ENCODE assay signal across 8 cellular contexts in the genomic region with DNA sequence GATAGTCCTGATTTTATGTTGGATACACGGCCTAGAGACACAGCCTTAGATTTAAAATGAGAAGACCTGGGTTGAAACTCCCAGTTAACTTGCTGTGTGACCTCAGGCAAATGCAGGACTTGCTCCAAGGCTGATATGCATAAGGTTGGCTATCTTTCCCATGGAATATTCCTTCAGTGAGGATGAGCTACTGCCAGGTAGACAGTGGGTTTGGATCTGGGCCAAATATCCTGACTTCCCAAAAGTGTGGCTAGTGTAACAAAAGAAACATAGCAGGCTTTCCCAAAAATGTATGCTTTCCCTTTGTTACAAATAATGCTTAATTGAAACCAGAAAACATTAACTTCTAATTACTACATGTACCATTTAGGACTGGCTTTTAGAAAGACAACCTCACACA. TPM values are rescaled to one million over a fixed set of nuclear protein-coding genes. Genes with fewer than 3 reads are reported as not detected.
DNase-seq lines count a peak whose midpoint lies in the region; ATAC-seq, FAIRE-seq and TF ChIP-seq lines count a peak whose summit lies in the region.

No MANE protein-coding gene starts in this region.

- ATAC-seq in heart right ventricle: no peak
- ATAC-seq in left ventricle myocardium superior: no peak
- ATAC-seq in K562: no peak
- peak; percentile 2 for ATAC-seq in mucosa of descending colon
- ATAC-seq in upper lobe of right lung: no peak
- ATAC-seq in GM21825 (IDR thresholded peaks at IDR 0.05; ENCODE audit: unreplicated experiment): no peak

- DNase-seq in heart right ventricle (no peak), left ventricle myocardium superior (no peak), K562 (ENCODE audit: extremely low read depth in 1 of 4, low spot score in 3 of 4) (no peak), mucosa of descending colon (no peak), upper lobe of right lung (no peak), HEK293T (ENCODE audit: extremely low spot score) (no peak), LoVo (ENCODE audit: low spot score) (no peak)

- TF ChIP-seq CTCF in heart right ventricle (IDR thresholded peaks at IDR 0.05) (no peak), K562 (IDR thresholded peaks at IDR 0.05 in 2 of 3, conservative IDR thresholded peaks at IDR 0.05 in 1 of 3; ENCODE audit: insufficient read depth in 2 of 3, low read depth in 1 of 3, low read length in 3 of 3) (no peak), mucosa of descending colon (IDR thresholded peaks at IDR 0.05) (no peak), upper lobe of right lung (IDR thresholded peaks at IDR 0.05) (no peak)

- peak overlapping the region in 1 of 2 experiments; percentile 69; a peak in 1 of 4 replicates for H3K9ac ChIP-seq in K562 (ENCODE audit: insufficient read depth in 1 of 2, low read depth in 2 of 2, low read length in 2 of 2)

- H4K20me1 ChIP-seq in K562 (replicated peaks; ENCODE audit: control insufficient read depth, insufficient read depth, low read length): no peaks in the 10 kb centered on the region

- peaks cover 40% of the 10 kb centered on the region for H3K79me2 ChIP-seq in K562 (ENCODE audit: control insufficient read depth, insufficient read depth, low read length)

- no peaks in the 10 kb centered on the region for H3K9me1 ChIP-seq in K562 (ENCODE audit: control insufficient read depth, insufficient read depth, low read length)

- POLR2A ChIA-PET in K562 (lab: Yijun Ruan, JAX) (interaction anchor here (1.8 kb wide), 1 partner anchor 10 kb away, joined by 8 read pairs; no protein-coding TSS in a partner anchor), HEK293T (lab: Yijun Ruan, JAX) (interaction anchor here (1.3 to 2.9 kb wide), 3 partner anchors 40 to 63 kb away, joined by 5 to 11 read pairs (median 5); a partner anchor contains a TSS)

- H3K9me3 ChIP-seq in heart right ventricle (no peaks in the 10 kb centered on the region), K562 (replicated peaks; ENCODE audit: control insufficient read depth, insufficient read depth, low read depth, low read length) (no peaks in the 10 kb centered on the region), mucosa of descending colon (no peaks in the 10 kb centered on the region), upper lobe of right lung (no peaks in the 10 kb centered on the region)

- BruUV-seq in K562 (replicated peaks; lab: Mats Ljungman, UMichigan): no TSS peak

- no peak for TF ChIP-seq RAD21 in K562 (CRISPR knock-in tag; conservative IDR thresholded peaks at IDR 0.05 in 1 of 2, IDR thresholded peaks at IDR 0.05 in 1 of 2)

- H3K4me2 ChIP-seq in K562 (ENCODE audit: insufficient read depth, low read length): peak overlapping the region; percentile 79

- CTCF ChIA-PET in K562 (lab: Yijun Ruan, JAX; ENCODE audit: low intra/inter-chr PET ratio): no interaction called here
- CTCF ChIA-PET in HEK293T (lab: Yijun Ruan, JAX): no interaction called here

- TF ChIP-seq POLR2A in K562 (conservative IDR thresholded peaks at IDR 0.05): no peak

- WGBS in heart right ventricle, 2 donors: 39 to 40% methylated on average over 1 of the region's 1 CpG
- WGBS in K562 (ENCODE audit: insufficient coverage, low coverage, missing lambda C conversion rate): 31% methylated on average over 1 of the region's 1 CpG

- H3K36me3 ChIP-seq in heart right ventricle: peaks cover 0 to 10% (median 0%) of the 10 kb centered on the region in 9 donors
- peaks cover 12% of the 10 kb centered on the region for H3K36me3 ChIP-seq in K562 (ENCODE audit: control insufficient read depth, insufficient read depth, low read length)
- no peaks in the 10 kb centered on the region for H3K36me3 ChIP-seq in mucosa of descending colon (ENCODE audit: low read depth)
- peaks cover 6% of the 10 kb centered on the region for H3K36me3 ChIP-seq in upper lobe of right lung

- H3K4me1 ChIP-seq in heart right ventricle: peaks cover 4 to 40% (median 30%) of the 10 kb centered on the region in 9 donors
- H3K4me1 ChIP-seq in K562 (replicated peaks in 1 of 2; ENCODE audit: control insufficient read depth in 2 of 2, insufficient read depth in 2 of 2, low read length in 2 of 2): peaks cover 16 to 21% of the 10 kb centered on the region in 2 experiments; a peak in 4 of 5 replicates
- peaks cover 10% of the 10 kb centered on the region for H3K4me1 ChIP-seq in mucosa of descending colon (ENCODE audit: low read depth)
- peaks cover 25% of the 10 kb centered on the region for H3K4me1 ChIP-seq in upper lobe of right lung

- peak overlapping the region; percentile 96 for H2AFZ ChIP-seq in K562 (ENCODE audit: low read depth, low read length)

- H3K4me3 ChIP-seq in heart right ventricle: peak overlapping the region in 6 of 10 donors; percentile 72 to 93 (median 78)
- no peak overlapping the region for H3K4me3 ChIP-seq in K562
- no peak overlapping the region for H3K4me3 ChIP-seq in mucosa of descending colon
- peak overlapping the region; percentile 86 for H3K4me3 ChIP-seq in upper lobe of right lung

- intact Hi-C loops in heart right ventricle (cut with DNase I) (no loop called here), left ventricle myocardium superior (cut with micrococcal nuclease) (loop anchor here (10.0 kb wide), 1 partner anchor 63 kb away; a partner anchor contains a TSS), K562 (cut with micrococcal nuclease) (loop anchor here (10.0 kb wide), 1 partner anchor 357 kb away; a partner anchor contains a TSS), mucosa of descending colon (cut with DNase I, micrococcal nuclease) (no loop called here), upper lobe of right lung (cut with DNase I) (no loop called here)

- in situ Hi-C loops in K562 (cut with MboI): no loop called here

- TF ChIP-seq EP300 in K562 (IDR thresholded peaks at IDR 0.05; ENCODE audit: low read length): no peak

- H3K27ac ChIP-seq in heart right ventricle: peak overlapping the region; percentile 79 to 96 (median 92)
- no peak overlapping the region; the same call in 2 of the 3 replicates for H3K27ac ChIP-seq in K562 (ENCODE audit: extremely low read depth, low read depth, low read length)
- H3K27ac ChIP-seq in upper lobe of right lung: peak overlapping the region; percentile 94

- FAIRE-seq in K562 (lab: Jason Lieb, UNC): no peak

- H3K27me3 ChIP-seq in heart right ventricle: peaks cover 0 to 8% (median 0%) of the 10 kb centered on the region in 7 donors
- H3K27me3 ChIP-seq in K562 (ENCODE audit: control insufficient read depth in 2 of 2, insufficient read depth in 2 of 2, low read length in 2 of 2): no peaks in the 10 kb centered on the region
- H3K27me3 ChIP-seq in upper lobe of right lung: no peaks in the 10 kb centered on the region

TF ChIP-seq in K562, 482 proteins besides CTCF, POLR2A, EP300 and RAD21 (continues in another document):
- TF ChIP-seq NFIC (IDR thresholded peaks at IDR 0.05): peak; percentile 86
- no peak for TF ChIP-seq NFIX (CRISPR knock-in tag; IDR thresholded peaks at IDR 0.05; ENCODE audit: low read depth)
- no peak for TF ChIP-seq PHTF2 (CRISPR knock-in tag; IDR thresholded peaks at IDR 0.05)
- TF ChIP-seq, protein P1, sequence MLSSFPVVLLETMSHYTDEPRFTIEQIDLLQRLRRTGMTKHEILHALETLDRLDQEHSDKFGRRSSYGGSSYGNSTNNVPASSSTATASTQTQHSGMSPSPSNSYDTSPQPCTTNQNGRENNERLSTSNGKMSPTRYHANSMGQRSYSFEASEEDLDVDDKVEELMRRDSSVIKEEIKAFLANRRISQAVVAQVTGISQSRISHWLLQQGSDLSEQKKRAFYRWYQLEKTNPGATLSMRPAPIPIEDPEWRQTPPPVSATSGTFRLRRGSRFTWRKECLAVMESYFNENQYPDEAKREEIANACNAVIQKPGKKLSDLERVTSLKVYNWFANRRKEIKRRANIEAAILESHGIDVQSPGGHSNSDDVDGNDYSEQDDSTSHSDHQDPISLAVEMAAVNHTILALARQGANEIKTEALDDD (IDR thresholded peaks at IDR 0.05): 0 out of 2 replicates have a peak, but pooled peaks have one; percentile 7
- TF ChIP-seq ELF4 (CRISPR knock-in tag; IDR thresholded peaks at IDR 0.05): no peak

TF ChIP-seq in HEK293T, 16 proteins besides CTCF, POLR2A, EP300 and RAD21:
- no peak for TF ChIP-seq CTBP1 (IDR thresholded peaks at IDR 0.05; ENCODE audit: borderline replicate concordance)
- no peak for TF ChIP-seq SUZ12 (IDR thresholded peaks at IDR 0.05)
- TF ChIP-seq HDGF (IDR thresholded peaks at IDR 0.05; ENCODE audit: borderline replicate concordance): no peak

RNA-seq across cellular contexts. Expression of a gene that starts 0.7 kb away (rescaled TPM):
- total RNA-seq in heart right ventricle: 10 to 100 TPM in 3 of 10 donors, 1 to 10 TPM in 7; 7.9 to 13.7 (median 9.3) TPM
- 1 to 10 TPM; 5.7 to 6.9 TPM for polyA plus RNA-seq in heart right ventricle
- total RNA-seq in left ventricle myocardium superior: 6.4 TPM
- 2.1 and 9.3 TPM in 2 replicates for total RNA-seq in K562 (2011; cell fraction: chromatin; rRNA removed; ENCODE audit: low replicate concordance)
- total RNA-seq in K562 (2011; cell fraction: nucleolus; rRNA removed): 1.8 and 2.0 TPM in 2 replicates
- total RNA-seq in K562 (2011; cell fraction: nucleoplasm; rRNA removed): 8.0 and 16.4 TPM in 2 replicates
- total RNA-seq in K562 (2014; rRNA removed): 16.8 and 17.7 TPM in 2 replicates
- 16.7 and 18.2 TPM in 2 replicates for total RNA-seq in K562 (2014; rRNA removed; fragmentation: Illumina TruSeq; extraction: Trizol)
- total RNA-seq in K562 (2015; rRNA removed; fragmentation: Illumina TruSeq; extraction: Trizol): 17.2 and 18.0 TPM in 2 replicates
- total RNA-seq in K562 (2021): 11.4 and 13.6 TPM in 2 replicates
- polyA plus RNA-seq in K562 (2011; rRNA removed): 5.1 and 5.9 TPM in 2 replicates
- polyA plus RNA-seq in K562 (2011; cell fraction: cytosol; rRNA removed): 0.85 and 1.3 TPM in 2 replicates
- 4.1 and 5.3 TPM in 2 replicates for polyA plus RNA-seq in K562 (2011; cell fraction: nucleus; rRNA removed)
- 14.2 and 14.4 TPM in 2 replicates for polyA plus RNA-seq in K562 (2012)
- polyA plus RNA-seq in K562 (2014; fragmentation: Illumina TruSeq; extraction: Trizol): 12.3 and 14.1 TPM in 2 replicates
- polyA plus RNA-seq in K562 (2014; fragmentation: Nextera tagmentation; extraction: Ambion mirVana): 1 to 10 TPM; 5.1 to 5.5 TPM
- 15.2 and 18.2 TPM in 2 replicates for polyA plus RNA-seq in K562 (2014; rRNA removed)
- 6.3 and 6.4 TPM in 2 replicates for polyA minus RNA-seq in K562 (2011; rRNA and poly(A)+ RNA removed)
- polyA minus RNA-seq in K562 (2011; cell fraction: cytosol; rRNA and poly(A)+ RNA removed): 1.7 and 1.9 TPM in 2 replicates
- 6.3 and 9.3 TPM in 2 replicates for polyA minus RNA-seq in K562 (2011; cell fraction: nucleus; rRNA and poly(A)+ RNA removed)
- 10 to 100 TPM; 10.8 to 24.0 (median 14.6) TPM for total RNA-seq in mucosa of descending colon
- 11.2 TPM for total RNA-seq in upper lobe of right lung

Comparison
In these comparisons a context has a peak if more than half of its experiments do, and no peak if none do; other contexts are left out.
1. intact Hi-C loops: an anchor here in left ventricle myocardium superior (10.0 kb wide) and K562 (10.0 kb wide); none called in heart right ventricle, mucosa of descending colon and upper lobe of right lung.
2. H3K4me3 ChIP-seq: peak in heart right ventricle (6 of 10) and upper lobe of right lung (single experiment); none in K562 (single experiment) and mucosa of descending colon (single experiment).